8 cellular contexts compared by ENCODE assay signal in genomic region chr21:44013380-44014088, GRCh38. TPM values are rescaled to one million over a fixed set of nuclear protein-coding genes. Genes with fewer than 3 reads are reported as not detected.
A peak's percentile ranks its signal among the peaks of the same experiment; 100 is the strongest.
DNase-seq lines count a peak whose midpoint lies in the region; ATAC-seq and TF ChIP-seq lines count a peak whose summit lies in the region.

No MANE protein-coding gene starts in this region.

- no peaks in the 10 kb centered on the region for H3K9me2 ChIP-seq in HCT116 (ENCODE audit: insufficient read depth)

- no peak for DNase-seq in AG04450 (ENCODE audit: low read depth, low spot score)
- DNase-seq in HCT116 (ENCODE audit: low read depth, low spot score), result no peak
- peak in 3 of 5 experiments; percentile 19 to 67 (median 30) for DNase-seq in T-helper 2 cell
- peak; percentile 53 for DNase-seq in myocyte (ENCODE audit: low read depth)
- no peak for DNase-seq in NCI-H1092 (lab: John Stamatoyannopoulos, UW)
- DNase-seq in NCI-H526 (lab: John Stamatoyannopoulos, UW), result no peak

- H3K4me1 ChIP-seq in HCT116 (ENCODE audit: control insufficient read depth in 1 of 2, insufficient read depth in 2 of 2, low read length in 2 of 2) (peaks cover 18 to 23% of the 10 kb centered on the region in 2 experiments), ectodermal cell (ENCODE audit: control insufficient read depth, insufficient read depth, low read length) (peaks cover 16% of the 10 kb centered on the region), urinary bladder (ENCODE audit: insufficient read depth) (no peaks in the 10 kb centered on the region)

- H3K79me2 ChIP-seq in HCT116 (ENCODE audit: insufficient read depth, low read length), result peaks cover 60% of the 10 kb centered on the region

- TF ChIP-seq RAD21 in HCT116 (IDR thresholded peaks at IDR 0.05; ENCODE audit: low read depth), result no peak

- POLR2A ChIA-PET in AG04450 (lab: Yijun Ruan, JAX) (interaction anchor here (0.6 kb wide), 1 partner anchor 41 kb away, joined by 6 read pairs; no protein-coding TSS in a partner anchor), HCT116 (lab: Charles Lee) (no interaction called here)

- no peaks in the 10 kb centered on the region for H3K36me3 ChIP-seq in HCT116 (ENCODE audit: control insufficient read depth in 1 of 2, insufficient read depth in 2 of 2, low read length in 2 of 2)
- no peaks in the 10 kb centered on the region for H3K36me3 ChIP-seq in ectodermal cell (ENCODE audit: control insufficient read depth, insufficient read depth, low read length)
- H3K36me3 ChIP-seq in urinary bladder (ENCODE audit: insufficient read depth), result no peaks in the 10 kb centered on the region

- RAD21 ChIA-PET in HCT116 (lab: Charles Lee; ENCODE audit: low non-redundant PET in 1 of 2, low total read pairs in 2 of 2, uncharacterized antibody in 2 of 2, unreplicated experiment in 2 of 2), result no interaction called here

- intact Hi-C loops in HCT116 (cut with micrococcal nuclease), result no loop called here

- ATAC-seq in HCT116, result no peak

- peak overlapping the region; percentile 87 for H3K4me2 ChIP-seq in HCT116 (ENCODE audit: low read length)

- H3K4me3 ChIP-seq in AG04450 (ENCODE audit: low read depth, low read length) (peak overlapping the region; percentile 79), HCT116 (replicated peaks in 1 of 2; ENCODE audit: low read depth in 1 of 2, low read length in 2 of 2) (peak overlapping the region; percentile 73 to 82), ectodermal cell (ENCODE audit: insufficient read depth, low read depth, low read length) (peak overlapping the region; percentile 75), urinary bladder (ENCODE audit: low read depth, low read length) (peak overlapping the region; percentile 99)

- H3K27ac ChIP-seq in AG04450 (ENCODE audit: low read depth, low read length) (no peak overlapping the region), HCT116 (ENCODE audit: low read depth, low read length) (no peak overlapping the region), ectodermal cell (ENCODE audit: insufficient read depth, low read depth, low read length, poor library complexity, severe bottlenecking) (no peak overlapping the region), urinary bladder (ENCODE audit: low read depth) (no peak overlapping the region)

- H3K9me3 ChIP-seq in AG04450 (ENCODE audit: control insufficient read depth, insufficient read depth, low read length) (no peaks in the 10 kb centered on the region), HCT116 (ENCODE audit: control insufficient read depth in 1 of 2, insufficient read depth in 1 of 2, low read depth in 1 of 2, low read length in 2 of 2) (no peaks in the 10 kb centered on the region), ectodermal cell (ENCODE audit: control insufficient read depth, low read length) (no peaks in the 10 kb centered on the region)

- no peak for TF ChIP-seq POLR2A in HCT116 (IDR thresholded peaks at IDR 0.05; ENCODE audit: borderline replicate concordance, extremely low read depth, insufficient read depth, insufficient read length)

- H3K27me3 ChIP-seq in AG04450 (ENCODE audit: control insufficient read depth, insufficient read depth, low read length) (no peaks in the 10 kb centered on the region), HCT116 (ENCODE audit: insufficient read depth, low read length) (no peaks in the 10 kb centered on the region), ectodermal cell (ENCODE audit: control insufficient read depth, insufficient read depth, low read length, poor library complexity, severe bottlenecking) (no peaks in the 10 kb centered on the region)

- H2AFZ ChIP-seq in HCT116 (ENCODE audit: low read depth, low read length, poor library complexity, severe bottlenecking), result no peak overlapping the region

- 48 to 53% methylated on average over 7 to 8 of the region's 8 CpGs for WGBS in ectodermal cell, 2 experiments
- 29% methylated on average over 8 of the region's 8 CpGs for WGBS in urinary bladder

- TF ChIP-seq CTCF in AG04450 (IDR thresholded peaks at IDR 0.05; ENCODE audit: low read depth, low read length), result no peak
- no peak for TF ChIP-seq CTCF in HCT116 (IDR thresholded peaks at IDR 0.05 in 2 of 3, conservative IDR thresholded peaks at IDR 0.05 in 1 of 3; ENCODE audit: borderline replicate concordance in 1 of 3, insufficient read depth in 1 of 3, low read depth in 2 of 3, low read length in 2 of 3)

- H3K9ac ChIP-seq in HCT116 (ENCODE audit: low read length), result peak overlapping the region; percentile 79

- BruUV-seq in HCT116 (replicated peaks; lab: Mats Ljungman, UMichigan), result TSS peak; percentile 48

- peaks cover 19% of the 10 kb centered on the region; the same call in 1 of the 2 replicates for H4K20me1 ChIP-seq in HCT116 (ENCODE audit: insufficient read depth)

- CTCF ChIA-PET in AG04450 (lab: Charles Lee) (no interaction called here), HCT116 (lab: Charles Lee) (no interaction called here)

TF ChIP-seq in HCT116, 20 proteins besides CTCF, POLR2A, EP300 and RAD21:
- TF ChIP-seq EZH2phosphoT487 (IDR thresholded peaks at IDR 0.05; ENCODE audit: borderline replicate concordance) (no peak), SP1 (IDR thresholded peaks at IDR 0.05; ENCODE audit: low read depth) (no peak), YY1 (IDR thresholded peaks at IDR 0.05; ENCODE audit: extremely low read depth, insufficient replicate concordance, low read depth, low read length) (no peak), SIN3A (IDR thresholded peaks at IDR 0.05; ENCODE audit: low read depth) (no peak), JUND (IDR thresholded peaks at IDR 0.05) (no peak), REST (IDR thresholded peaks at IDR 0.05; ENCODE audit: low read depth) (no peak), EGR1 (IDR thresholded peaks at IDR 0.05; ENCODE audit: low read depth) (no peak), CEBPB (IDR thresholded peaks at IDR 0.05; ENCODE audit: low read depth) (no peak), ZFX (IDR thresholded peaks at IDR 0.05) (no peak), CBX3 (IDR thresholded peaks at IDR 0.05; ENCODE audit: low read depth) (no peak), TCF7L2 (IDR thresholded peaks at IDR 0.05; ENCODE audit: borderline replicate concordance, extremely low read depth, insufficient read depth, insufficient read length) (no peak), ZBTB33 (IDR thresholded peaks at IDR 0.05; ENCODE audit: extremely low read depth, insufficient replicate concordance, low read length) (no peak), MAX (IDR thresholded peaks at IDR 0.05) (no peak)
TF ChIP-seq in HCT116: peak in this region for 0.

RNA-seq across cellular contexts. Expression of gene TRAPPC10, which starts 1.4 kb away (rescaled TPM):
- polyA plus RNA-seq in AG04450 (2011; rRNA removed), result 26.0 and 26.8 TPM in 2 replicates
- 20.1 and 24.7 TPM in 2 replicates for polyA minus RNA-seq in AG04450 (2011; rRNA and poly(A)+ RNA removed)
- total RNA-seq in HCT116 (2021; ENCODE audit: unreplicated experiment), result 31.5 TPM
- 13.1 and 16.6 TPM in 2 replicates for polyA plus RNA-seq in HCT116 (2012)
- 25.9 TPM for polyA plus RNA-seq in ectodermal cell (2013, experiment 1 of 4)
- 33.9 TPM for polyA plus RNA-seq in ectodermal cell (2013, experiment 2 of 4)
- 20.4 TPM for polyA plus RNA-seq in ectodermal cell (2013, experiment 3 of 4)
- polyA plus RNA-seq in ectodermal cell (2013, experiment 4 of 4), result 23.1 TPM
- total RNA-seq in myocyte, result 22.1 and 22.4 TPM in 2 replicates
- polyA plus RNA-seq in myocyte (2012), result 27.1 TPM
- total RNA-seq in urinary bladder, result 27.8 TPM
- polyA plus RNA-seq in urinary bladder, result 11.2 TPM

Comparison
In these comparisons a context has a peak if more than half of its experiments do, and no peak if none do; other contexts are left out.
1. DNase-seq: peak in T-helper 2 cell (3 of 5) and myocyte (single experiment); none in AG04450 (single experiment), HCT116 (single experiment), NCI-H1092 (single experiment) and NCI-H526 (0 of 2).
2. Peak in every context shown above with its lines, with median percentiles within 50 percentile points of each other: H3K4me3 ChIP-seq.